ENCODE assay signal across 38 cellular contexts in the genomic region with DNA sequence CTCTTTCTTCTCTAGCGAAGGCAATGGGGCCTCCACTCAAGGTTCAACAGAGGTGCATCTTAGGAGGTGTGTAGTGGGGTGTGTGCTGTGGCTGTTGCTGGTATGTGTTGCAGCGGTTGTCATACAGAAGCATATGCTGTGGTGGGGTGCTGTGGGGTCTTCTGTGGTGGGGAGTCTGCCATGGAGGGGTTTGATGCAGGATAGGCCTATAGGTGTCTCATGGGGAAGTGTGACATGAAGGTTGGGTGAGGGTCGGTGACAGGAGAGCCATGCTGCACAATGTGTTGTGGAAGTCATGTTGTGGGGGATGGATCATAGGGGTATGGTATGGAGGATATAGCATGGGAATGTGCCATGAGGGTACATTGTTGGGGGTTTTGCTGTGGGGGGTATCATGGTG.
"Had no signal": no experiment of that assay in that cellular context is flagged by ENCODE, and none has a peak within 500 bp of the region (broad histone marks: within the 10 kb centered on the region; RNA-seq: fewer than 3 reads in every experiment).

No MANE protein-coding gene starts in this region.

- H3K4me1 ChIP-seq: ascending aorta had no signal

- H3K27ac Mint-ChIP-seq: activated CD4-positive, alpha-beta memory T cell treated with anti-CD3 and anti-CD28 coated beads, Interleukin-2, amount 10 ng/mL, durations not matched to agents 7 days and 5 days; activated CD4-positive, alpha-beta T cell treated with anti-CD3 and anti-CD28 coated beads for 36 hours; activated CD4-positive, alpha-beta T cell treated with anti-CD3 and anti-CD28 coated beads, Interleukin-2, amount 10 ng/mL, durations not matched to agents 7 days and 5 days; activated CD8-positive, alpha-beta memory T cell treated with anti-CD3 and anti-CD28 coated beads, Interleukin-2, amount 10 ng/mL, durations not matched to agents 7 days and 5 days; activated CD8-positive, alpha-beta T cell treated with anti-CD3 and anti-CD28 coated beads, Interleukin-2, amount 10 ng/mL, durations not matched to agents 7 days and 5 days; activated naive CD4-positive, alpha-beta T cell treated with anti-CD3 and anti-CD28 coated beads, Interleukin-2, amount 10 ng/mL, durations not matched to agents 7 days and 5 days; activated naive CD4-positive, alpha-beta T cell treated with anti-CD3 and anti-CD28 coated beads, Interleukin-2, amount 50 U/mL, for 24 hours; activated naive CD8-positive, alpha-beta T cell; activated naive CD8-positive, alpha-beta T cell treated with anti-CD3 and anti-CD28 coated beads, Interleukin-2, amount 10 ng/mL, durations not matched to agents 7 days and 5 days; activated naive CD8-positive, alpha-beta T cell treated with anti-CD3 and anti-CD28 coated beads, Interleukin-2, amount 50 U/mL, for 24 hours; activated T-cell treated with anti-CD3 and anti-CD28 coated beads, Interleukin-2, amount 50 U/mL, for 24 hours; activated T-helper 2 cell treated with anti-CD3 and anti-CD28 coated beads, Interferon-gamma antibody, Interleukin-2, Interleukin-4, amounts not matched to agents 10 μg/mL and 5 μg/mL and 100 μg/mL, durations not matched to agents 14 hours and 24 hours and 36 hours; brain; T-helper 1 cell treated with Interleukin-12 subunit alpha and Interleukin-12 subunit beta and Interleukin-4 antibody, amounts not matched to agents 30 μg/mL and 1 μg/mL, for 36 hours; T-helper 2 cell treated with Interferon-gamma antibody and Interleukin-4, amounts not matched to agents 5 μg/mL and 100 μg/mL, for 36 hours; WTC11 had no signal

- ATAC-seq: activated CD4-positive, alpha-beta T cell treated with anti-CD3 and anti-CD28 coated beads for 36 hours; activated CD4-positive, CD25-positive, alpha-beta regulatory T cell treated with anti-CD3 and anti-CD28 coated beads, Interleukin-2, amount 50 U/mL, for 24 hours; activated CD8-positive, alpha-beta memory T cell treated with anti-CD3 and anti-CD28 coated beads, Interleukin-2, amount 10 ng/mL, durations not matched to agents 7 days and 5 days; activated CD8-positive, alpha-beta T cell treated with anti-CD3 and anti-CD28 coated beads, Interleukin-2, amount 10 ng/mL, durations not matched to agents 7 days and 5 days; activated naive CD8-positive, alpha-beta T cell treated with anti-CD3 and anti-CD28 coated beads, Interleukin-2, amount 50 U/mL, for 24 hours; WTC11 had no signal

- H3K4me3 ChIP-seq: ascending aorta, cardiac muscle cell had no signal

- H3K36me3 ChIP-seq: cardiac muscle cell, WERI-Rb-1 had no signal

- H3K27ac ChIP-seq: ascending aorta, cardiac muscle cell, WERI-Rb-1 had no signal

- H3K27me3 ChIP-seq: ascending aorta, cardiac muscle cell had no signal

- DNase-seq: activated CD4-positive, alpha-beta memory T cell treated with anti-CD3 and anti-CD28 coated beads, Interleukin-2, amount 10 ng/mL, durations not matched to agents 7 days and 5 days; activated CD4-positive, alpha-beta T cell treated with anti-CD3 and anti-CD28 coated beads for 1 hour; activated CD4-positive, alpha-beta T cell treated with anti-CD3 and anti-CD28 coated beads for 36 hours; activated CD4-positive, alpha-beta T cell treated with anti-CD3 and anti-CD28 coated beads for 48 hours; activated CD4-positive, alpha-beta T cell treated with anti-CD3 and anti-CD28 coated beads, Interleukin-2, amount 10 ng/mL, durations not matched to agents 7 days and 5 days; activated CD4-positive, alpha-beta T cell treated with anti-CD3 and anti-CD28 coated beads, Interleukin-2, amount 50 U/mL, for 48 hours; activated CD4-positive, CD25-positive, alpha-beta regulatory T cell; activated CD8-positive, alpha-beta memory T cell treated with anti-CD3 and anti-CD28 coated beads for 24 hours; activated CD8-positive, alpha-beta memory T cell treated with anti-CD3 and anti-CD28 coated beads, Interleukin-2, amount 10 ng/mL, durations not matched to agents 7 days and 5 days; activated CD8-positive, alpha-beta memory T cell treated with anti-CD3 and anti-CD28 coated beads, Interleukin-2, amount 50 U/mL, for 48 hours; activated CD8-positive, alpha-beta T cell treated with anti-CD3 and anti-CD28 coated beads, Interleukin-2, amount 10 ng/mL, durations not matched to agents 7 days and 5 days; activated effector memory CD4-positive, alpha-beta T cell treated with Interleukin-2 at 50 U/mL for 16 hours; activated gamma-delta T cell; activated naive CD4-positive, alpha-beta T cell treated with anti-CD3 and anti-CD28 coated beads, Interleukin-2, amount 10 ng/mL, durations not matched to agents 7 days and 5 days; activated naive CD4-positive, alpha-beta T cell treated with Interleukin-2 at 50 U/mL for 16 hours; activated naive CD8-positive, alpha-beta T cell treated with anti-CD3 and anti-CD28 coated beads, Interleukin-2, amount 10 ng/mL, durations not matched to agents 7 days and 5 days; activated naive CD8-positive, alpha-beta T cell treated with anti-CD3 and anti-CD28 coated beads, Interleukin-2, amount 50 U/mL, for 24 hours; activated T-cell treated with anti-CD3 and anti-CD28 coated beads, Interleukin-2, amount 50 U/mL, for 24 hours; activated T-cell treated with anti-CD3 and anti-CD28 coated beads, Interleukin-2, amount 50 U/mL, for 48 hours; amygdala; anterior cingulate cortex; caudate nucleus; cerebellar nuclear complex; T-helper 1 cell; T-helper 2 cell; T-helper 9 cell; WERI-Rb-1 had no signal

- H3K9me3 ChIP-seq: ascending aorta had no signal

- H3K36me3 Mint-ChIP-seq: activated CD8-positive, alpha-beta memory T cell treated with anti-CD3 and anti-CD28 coated beads, Interleukin-2, amount 10 ng/mL, durations not matched to agents 7 days and 5 days; activated naive CD4-positive, alpha-beta T cell treated with anti-CD3 and anti-CD28 coated beads, Interleukin-2, amount 10 ng/mL, durations not matched to agents 7 days and 5 days; activated naive CD8-positive, alpha-beta T cell treated with anti-CD3 and anti-CD28 coated beads, Interleukin-2, amount 10 ng/mL, durations not matched to agents 7 days and 5 days; WTC11 had no signal

- H3K27me3 Mint-ChIP-seq: activated CD4-positive, alpha-beta memory T cell treated with anti-CD3 and anti-CD28 coated beads, Interleukin-2, amount 10 ng/mL, durations not matched to agents 7 days and 5 days; activated CD4-positive, alpha-beta T cell treated with anti-CD3 and anti-CD28 coated beads for 36 hours; activated CD4-positive, alpha-beta T cell treated with anti-CD3 and anti-CD28 coated beads, Interleukin-2, amount 10 ng/mL, durations not matched to agents 7 days and 5 days; activated CD8-positive, alpha-beta memory T cell treated with anti-CD3 and anti-CD28 coated beads, Interleukin-2, amount 10 ng/mL, durations not matched to agents 7 days and 5 days; activated naive CD4-positive, alpha-beta T cell treated with anti-CD3 and anti-CD28 coated beads, Interleukin-2, amount 10 ng/mL, durations not matched to agents 7 days and 5 days; activated naive CD4-positive, alpha-beta T cell treated with anti-CD3 and anti-CD28 coated beads, Interleukin-2, amount 50 U/mL, for 24 hours; activated naive CD8-positive, alpha-beta T cell; activated naive CD8-positive, alpha-beta T cell treated with anti-CD3 and anti-CD28 coated beads, Interleukin-2, amount 10 ng/mL, durations not matched to agents 7 days and 5 days; activated naive CD8-positive, alpha-beta T cell treated with anti-CD3 and anti-CD28 coated beads, Interleukin-2, amount 50 U/mL, for 24 hours; activated T-cell treated with anti-CD3 and anti-CD28 coated beads, Interleukin-2, amount 50 U/mL, for 24 hours; central memory CD8-positive, alpha-beta T cell had no signal

- H3K9me3 Mint-ChIP-seq: activated CD4-positive, alpha-beta memory T cell treated with anti-CD3 and anti-CD28 coated beads, Interleukin-2, amount 10 ng/mL, durations not matched to agents 7 days and 5 days; activated CD4-positive, alpha-beta T cell treated with anti-CD3 and anti-CD28 coated beads, Interleukin-2, amount 10 ng/mL, durations not matched to agents 7 days and 5 days; activated naive CD4-positive, alpha-beta T cell treated with anti-CD3 and anti-CD28 coated beads, Interleukin-2, amount 10 ng/mL, durations not matched to agents 7 days and 5 days; activated naive CD4-positive, alpha-beta T cell treated with anti-CD3 and anti-CD28 coated beads, Interleukin-2, amount 50 U/mL, for 24 hours; activated naive CD8-positive, alpha-beta T cell treated with anti-CD3 and anti-CD28 coated beads, Interleukin-2, amount 10 ng/mL, durations not matched to agents 7 days and 5 days; activated naive CD8-positive, alpha-beta T cell treated with anti-CD3 and anti-CD28 coated beads, Interleukin-2, amount 50 U/mL, for 24 hours; activated T-cell treated with anti-CD3 and anti-CD28 coated beads, Interleukin-2, amount 50 U/mL, for 24 hours; activated T-helper 2 cell treated with anti-CD3 and anti-CD28 coated beads, Interferon-gamma antibody, Interleukin-2, Interleukin-4, amounts not matched to agents 10 μg/mL and 5 μg/mL and 100 μg/mL, durations not matched to agents 14 hours and 24 hours and 36 hours; brain; central memory CD8-positive, alpha-beta T cell; T-helper 1 cell treated with Interleukin-12 subunit alpha and Interleukin-12 subunit beta and Interleukin-4 antibody, amounts not matched to agents 30 μg/mL and 1 μg/mL, for 36 hours; T-helper 2 cell treated with Interferon-gamma antibody and Interleukin-4, amounts not matched to agents 5 μg/mL and 100 μg/mL, for 36 hours; WTC11 had no signal

- H3K4me3 Mint-ChIP-seq: activated CD4-positive, alpha-beta memory T cell treated with anti-CD3 and anti-CD28 coated beads, Interleukin-2, amount 10 ng/mL, durations not matched to agents 7 days and 5 days; activated CD4-positive, alpha-beta T cell treated with anti-CD3 and anti-CD28 coated beads for 36 hours; activated CD4-positive, alpha-beta T cell treated with anti-CD3 and anti-CD28 coated beads, Interleukin-2, amount 10 ng/mL, durations not matched to agents 7 days and 5 days; activated CD8-positive, alpha-beta memory T cell treated with anti-CD3 and anti-CD28 coated beads, Interleukin-2, amount 10 ng/mL, durations not matched to agents 7 days and 5 days; activated CD8-positive, alpha-beta T cell treated with anti-CD3 and anti-CD28 coated beads, Interleukin-2, amount 10 ng/mL, durations not matched to agents 7 days and 5 days; activated naive CD4-positive, alpha-beta T cell treated with anti-CD3 and anti-CD28 coated beads, Interleukin-2, amount 10 ng/mL, durations not matched to agents 7 days and 5 days; activated naive CD4-positive, alpha-beta T cell treated with anti-CD3 and anti-CD28 coated beads, Interleukin-2, amount 50 U/mL, for 24 hours; activated naive CD8-positive, alpha-beta T cell; activated naive CD8-positive, alpha-beta T cell treated with anti-CD3 and anti-CD28 coated beads, Interleukin-2, amount 10 ng/mL, durations not matched to agents 7 days and 5 days; activated naive CD8-positive, alpha-beta T cell treated with anti-CD3 and anti-CD28 coated beads, Interleukin-2, amount 50 U/mL, for 24 hours; activated T-cell treated with anti-CD3 and anti-CD28 coated beads, Interleukin-2, amount 50 U/mL, for 24 hours; brain; central memory CD8-positive, alpha-beta T cell; T-helper 1 cell treated with Interleukin-12 subunit alpha and Interleukin-12 subunit beta and Interleukin-4 antibody, amounts not matched to agents 30 μg/mL and 1 μg/mL, for 36 hours; T-helper 2 cell treated with Interferon-gamma antibody and Interleukin-4, amounts not matched to agents 5 μg/mL and 100 μg/mL, for 36 hours; WTC11 had no signal

- H3K4me1 Mint-ChIP-seq: activated CD4-positive, alpha-beta memory T cell treated with anti-CD3 and anti-CD28 coated beads, Interleukin-2, amount 10 ng/mL, durations not matched to agents 7 days and 5 days; activated CD4-positive, alpha-beta T cell treated with anti-CD3 and anti-CD28 coated beads for 36 hours; activated CD4-positive, alpha-beta T cell treated with anti-CD3 and anti-CD28 coated beads, Interleukin-2, amount 10 ng/mL, durations not matched to agents 7 days and 5 days; activated CD8-positive, alpha-beta memory T cell treated with anti-CD3 and anti-CD28 coated beads, Interleukin-2, amount 10 ng/mL, durations not matched to agents 7 days and 5 days; activated naive CD4-positive, alpha-beta T cell treated with anti-CD3 and anti-CD28 coated beads, Interleukin-2, amount 10 ng/mL, durations not matched to agents 7 days and 5 days; activated naive CD4-positive, alpha-beta T cell treated with anti-CD3 and anti-CD28 coated beads, Interleukin-2, amount 50 U/mL, for 24 hours; activated naive CD8-positive, alpha-beta T cell treated with anti-CD3 and anti-CD28 coated beads, Interleukin-2, amount 10 ng/mL, durations not matched to agents 7 days and 5 days; activated naive CD8-positive, alpha-beta T cell treated with anti-CD3 and anti-CD28 coated beads, Interleukin-2, amount 50 U/mL, for 24 hours; central memory CD8-positive, alpha-beta T cell had no signal
